In genomic region chr5:103866169-103866568, GRCh38 we compare ENCODE assay signal across 17 cellular contexts.
DNase-seq lines count a peak whose midpoint lies in the region; ATAC-seq lines count a peak whose summit lies in the region.
"Had no signal": no experiment of that assay in that cellular context is flagged by ENCODE, and none has a peak within 500 bp of the region (broad histone marks: within the 10 kb centered on the region; RNA-seq: fewer than 3 reads in every experiment).

No MANE protein-coding gene starts in this region.

- H3K27me3 ChIP-seq in adipocyte (replicated peaks; ENCODE audit: control insufficient read depth, insufficient read depth, low read length) = no peaks in the 10 kb centered on the region

- H3K9ac ChIP-seq in adipocyte (ENCODE audit: low read length) = no peak overlapping the region

- peaks cover 11% of the 10 kb centered on the region for H3K4me1 ChIP-seq in adipocyte (ENCODE audit: control insufficient read depth, insufficient read depth, low read length)

- no peak overlapping the region for H3K4me3 ChIP-seq in adipocyte (ENCODE audit: low read length)

- H3K9me3 ChIP-seq in adipocyte (ENCODE audit: control insufficient read depth, low read length) = no peaks in the 10 kb centered on the region

- ATAC-seq in GM21576 (IDR thresholded peaks at IDR 0.05; ENCODE audit: unreplicated experiment) (no peak), HG02798 (IDR thresholded peaks at IDR 0.05; ENCODE audit: poor library complexity, unreplicated experiment) (no peak)
- ATAC-seq: HepG2, Panc1 had no signal

- H3K36me3 ChIP-seq in adipocyte (ENCODE audit: control insufficient read depth, insufficient read depth, low read length, severe bottlenecking) = no peaks in the 10 kb centered on the region

- DNase-seq in HCEC 1CT = peak; percentile 68
- peak; percentile 76 for DNase-seq in adipocyte (ENCODE audit: low read depth)
- peak; percentile 45 for DNase-seq in iris pigment epithelial cell (ENCODE audit: low read depth)
- no peak for DNase-seq in activated CD4-positive, alpha-beta T cell treated with anti-CD3 and anti-CD28 coated beads, Interleukin-2, amount 50 U/mL, for 48 hours
- DNase-seq in ecto neural progenitor cell (ENCODE audit: low spot score) = no peak
- DNase-seq: CD4-positive, CD25-positive, alpha-beta regulatory T cell; DMS79; KBM-7; NCI-H1092; NCI-H1436; NCI-H187 treated with DMSO at 0.1 percent for 48 hours; NCI-H510A; SW 1271 had no signal

Comparison
In these comparisons a context has a peak if more than half of its experiments do, and no peak if none do; other contexts are left out.
1. DNase-seq: peak in HCEC 1CT (single experiment), adipocyte (single experiment) and iris pigment epithelial cell (single experiment); none in activated CD4-positive, alpha-beta T cell treated with anti-CD3 and anti-CD28 coated beads, Interleukin-2, amount 50 U/mL, for 48 hours (0 of 2) and ecto neural progenitor cell (single experiment).